Comparison of ENCODE assay signal across 10 cellular contexts in genomic region chr16:70696952-70697600, GRCh38. TPM values are rescaled to one million over a fixed set of nuclear protein-coding genes. Genes with fewer than 3 reads are reported as not detected.
DNase-seq lines count a peak whose midpoint lies in the region; ATAC-seq lines count a peak whose summit lies in the region.
"Had no signal": no experiment of that assay in that cellular context is flagged by ENCODE, and none has a peak within 500 bp of the region (broad histone marks: within the 10 kb centered on the region; RNA-seq: fewer than 3 reads in every experiment).

No MANE protein-coding gene starts in this region.

- POLR2A ChIA-PET in activated CD4-positive, alpha-beta T cell treated with anti-CD3 and anti-CD28 coated beads, Interleukin-2, amount 10 ng/mL, durations not matched to agents 7 days and 5 days (lab: Charles Lee): no interaction called here

- H3K27ac ChIP-seq in thymus (ENCODE audit: low read depth): peak overlapping the region; percentile 80

- peaks cover 60% of the 10 kb centered on the region for H3K4me1 ChIP-seq in thymus (ENCODE audit: control insufficient read depth, insufficient read depth, low read length)

- H3K9me3 ChIP-seq in thymus (ENCODE audit: control insufficient read depth): peaks cover 1% of the 10 kb centered on the region
- H3K9me3 ChIP-seq: Peyer's patch had no signal

- CTCF ChIA-PET in activated CD4-positive, alpha-beta T cell treated with anti-CD3 and anti-CD28 coated beads, Interleukin-2, amount 10 ng/mL, durations not matched to agents 7 days and 5 days (lab: Charles Lee): interaction anchor here (1.3 kb wide), 2 partner anchors 10 to 26 kb away, joined by 3 read pairs; no protein-coding TSS in a partner anchor

- H3K9me3 Mint-ChIP-seq in activated CD4-positive, alpha-beta T cell treated with anti-CD3 and anti-CD28 coated beads, Interleukin-2, amount 10 ng/mL, durations not matched to agents 7 days and 5 days: no peaks in the 10 kb centered on the region
- no peaks in the 10 kb centered on the region for H3K9me3 Mint-ChIP-seq in activated T-cell treated with anti-CD3 and anti-CD28 coated beads, Interleukin-2, amount 50 U/mL, for 72 hours

- ATAC-seq in activated T-cell treated with anti-CD3 and anti-CD28 coated beads, Interleukin-2, amount 50 U/mL, for 72 hours (replicated peaks in 1 of 2): peak; percentile 78 to 81
- no peak for ATAC-seq in GM21360 (IDR thresholded peaks at IDR 0.05; ENCODE audit: unreplicated experiment)

- peak overlapping the region; percentile 94 for H3K27ac Mint-ChIP-seq in activated CD4-positive, alpha-beta T cell treated with anti-CD3 and anti-CD28 coated beads, Interleukin-2, amount 10 ng/mL, durations not matched to agents 7 days and 5 days
- peak overlapping the region; percentile 75 for H3K27ac Mint-ChIP-seq in activated T-cell treated with anti-CD3 and anti-CD28 coated beads, Interleukin-2, amount 50 U/mL, for 72 hours

- H3K36me3 ChIP-seq in thymus (ENCODE audit: control insufficient read depth, insufficient read depth): peaks cover 11% of the 10 kb centered on the region

- H3K4me1 Mint-ChIP-seq in activated CD4-positive, alpha-beta T cell treated with anti-CD3 and anti-CD28 coated beads, Interleukin-2, amount 10 ng/mL, durations not matched to agents 7 days and 5 days: peaks cover 36% of the 10 kb centered on the region
- H3K4me1 Mint-ChIP-seq in activated T-cell treated with anti-CD3 and anti-CD28 coated beads, Interleukin-2, amount 50 U/mL, for 72 hours (ENCODE audit: low read depth): peaks cover 22% of the 10 kb centered on the region

- H3K4me3 ChIP-seq in thymus (ENCODE audit: low read length): no peak overlapping the region
- H3K4me3 ChIP-seq: Peyer's patch had no signal

- no peak overlapping the region for H3K4me3 Mint-ChIP-seq in activated CD4-positive, alpha-beta T cell treated with anti-CD3 and anti-CD28 coated beads, Interleukin-2, amount 10 ng/mL, durations not matched to agents 7 days and 5 days
- H3K4me3 Mint-ChIP-seq in activated T-cell treated with anti-CD3 and anti-CD28 coated beads, Interleukin-2, amount 50 U/mL, for 72 hours: peak overlapping the region in 1 of 2 donors; percentile 47

- H3K27me3 ChIP-seq in thymus (ENCODE audit: control insufficient read depth, insufficient read depth): no peaks in the 10 kb centered on the region
- H3K27me3 ChIP-seq: Peyer's patch had no signal

- peaks cover 8% of the 10 kb centered on the region for H3K36me3 Mint-ChIP-seq in activated CD4-positive, alpha-beta T cell treated with anti-CD3 and anti-CD28 coated beads, Interleukin-2, amount 10 ng/mL, durations not matched to agents 7 days and 5 days (ENCODE audit: low read depth)
- no peaks in the 10 kb centered on the region for H3K36me3 Mint-ChIP-seq in activated T-cell treated with anti-CD3 and anti-CD28 coated beads, Interleukin-2, amount 50 U/mL, for 72 hours (ENCODE audit: insufficient read depth in 2 of 2)

- 20% methylated on average over 19 of the region's 19 CpGs for WGBS in thymus

- peak; percentile 59 for DNase-seq in activated CD4-positive, alpha-beta T cell treated with anti-CD3 and anti-CD28 coated beads, Interleukin-2, amount 10 ng/mL, durations not matched to agents 7 days and 5 days
- DNase-seq in activated CD4-positive, alpha-beta T cell treated with anti-CD3 and anti-CD28 coated beads for 48 hours: no peak
- DNase-seq in activated T-cell treated with anti-CD3 and anti-CD28 coated beads, Interleukin-2, amount 50 U/mL, for 72 hours: peak; percentile 35 to 53
- peak; percentile 54 for DNase-seq in left kidney (ENCODE audit: low read depth, low spot score)
- DNase-seq in effector CD4-positive, alpha-beta T cell: no peak
- DNase-seq in NCI-H1694 (lab: John Stamatoyannopoulos, UW): no peak
- DNase-seq: amniotic stem cell, Peyer's patch had no signal

- no peaks in the 10 kb centered on the region for H3K27me3 Mint-ChIP-seq in activated CD4-positive, alpha-beta T cell treated with anti-CD3 and anti-CD28 coated beads, Interleukin-2, amount 10 ng/mL, durations not matched to agents 7 days and 5 days
- no peaks in the 10 kb centered on the region for H3K27me3 Mint-ChIP-seq in activated T-cell treated with anti-CD3 and anti-CD28 coated beads, Interleukin-2, amount 50 U/mL, for 72 hours (ENCODE audit: low read depth)

RNA-seq across cellular contexts. Expression of gene MTSS2, which starts 11.2 kb away (rescaled TPM):
- 1 to 10 TPM; 7.1 to 9.2 TPM for total RNA-seq in activated CD4-positive, alpha-beta T cell treated with anti-CD3 and anti-CD28 coated beads, Interleukin-2, amount 10 ng/mL, durations not matched to agents 7 days and 5 days
- total RNA-seq in activated T-cell treated with anti-CD3 and anti-CD28 coated beads, Interleukin-2, amount 50 U/mL, for 72 hours: 1 to 10 TPM; 5.5 to 8.5 TPM
- polyA plus RNA-seq in thymus: 36.4 TPM

RNA-seq across cellular contexts. Expression of gene IL34, which starts 50.7 kb away (rescaled TPM):
- total RNA-seq in activated CD4-positive, alpha-beta T cell treated with anti-CD3 and anti-CD28 coated beads, Interleukin-2, amount 10 ng/mL, durations not matched to agents 7 days and 5 days: not detected
- total RNA-seq in activated T-cell treated with anti-CD3 and anti-CD28 coated beads, Interleukin-2, amount 50 U/mL, for 72 hours: under 1 TPM; 0.35 to 0.36 TPM
- 4.7 TPM for polyA plus RNA-seq in thymus

Comparison
In these comparisons a context has a peak if more than half of its experiments do, and no peak if none do; other contexts are left out.
1. DNase-seq: peak in activated CD4-positive, alpha-beta T cell treated with anti-CD3 and anti-CD28 coated beads, Interleukin-2, amount 10 ng/mL, durations not matched to agents 7 days and 5 days (single experiment), activated T-cell treated with anti-CD3 and anti-CD28 coated beads, Interleukin-2, amount 50 U/mL, for 72 hours (2 of 2) and left kidney (single experiment); none in activated CD4-positive, alpha-beta T cell treated with anti-CD3 and anti-CD28 coated beads for 48 hours (single experiment), effector CD4-positive, alpha-beta T cell (single experiment) and NCI-H1694 (single experiment).